ENCODE assay signal across 1 cellular context in genomic region chr6:22409487-22409886, GRCh38.
TF ChIP-seq lines count a peak whose summit lies in the region.

No MANE protein-coding gene starts in this region.

TF ChIP-seq in IMR-90, 13 proteins besides CTCF, POLR2A, EP300 and RAD21 (continued from another document):
- no peak for TF ChIP-seq ELK1 (IDR thresholded peaks at IDR 0.05; ENCODE audit: borderline replicate concordance, low read depth, low read length)
- TF ChIP-seq MXI1 (IDR thresholded peaks at IDR 0.05; ENCODE audit: borderline replicate concordance, low read depth, low read length): no peak
- TF ChIP-seq USF2 (IDR thresholded peaks at IDR 0.05; ENCODE audit: low read depth, low read length): no peak
- no peak for TF ChIP-seq MAFK (IDR thresholded peaks at IDR 0.05; ENCODE audit: low read depth, low read length)
